10 cellular contexts compared by ENCODE assay signal in genomic region chr9:70868661-70869652, GRCh38.
A peak's percentile ranks its signal among the peaks of the same experiment; 100 is the strongest.
DNase-seq lines count a peak whose midpoint lies in the region; ATAC-seq and TF ChIP-seq lines count a peak whose summit lies in the region.
"Had no signal": no experiment of that assay in that cellular context is flagged by ENCODE, and none has a peak within 500 bp of the region (broad histone marks: within the 10 kb centered on the region; RNA-seq: fewer than 3 reads in every experiment).

No MANE protein-coding gene starts in this region.

- H3K27me3 ChIP-seq in skeletal muscle tissue (ENCODE audit: control insufficient read depth in 3 of 3, insufficient read depth in 3 of 3, low read length in 3 of 3): no peaks in the 10 kb centered on the region

- H3K27ac ChIP-seq in HEK293 (ENCODE audit: extremely low read depth, low read depth, low read length) (no peak overlapping the region; the same call in 1 of the 2 replicates), skeletal muscle tissue (ENCODE audit: low read depth, low read length) (no peak overlapping the region)

- H3K9ac ChIP-seq in skeletal muscle tissue (ENCODE audit: low read depth in 1 of 3, low read length in 3 of 3): peak overlapping the region in 2 of 3 donors; percentile 54 to 61

- H3K4me1 ChIP-seq in HEK293 (ENCODE audit: control insufficient read depth, insufficient read depth, low read length): 0 out of 2 replicates have a peak, but pooled peaks cover 2% of the 10 kb centered on the region
- peaks cover 0 to 3% (median 0%) of the 10 kb centered on the region in 3 donors for H3K4me1 ChIP-seq in skeletal muscle tissue (ENCODE audit: control insufficient read depth in 3 of 3, insufficient read depth in 3 of 3, low read length in 3 of 3)

- H3K9me3 ChIP-seq in HEK293 (ENCODE audit: control insufficient read depth, insufficient read depth, low read depth, low read length): no peaks in the 10 kb centered on the region
- H3K9me3 ChIP-seq in skeletal muscle tissue (ENCODE audit: control insufficient read depth in 3 of 3, low read length in 3 of 3): no peaks in the 10 kb centered on the region

- H3K36me3 ChIP-seq in HEK293 (ENCODE audit: control insufficient read depth in 2 of 2, insufficient read depth in 1 of 2, low read length in 2 of 2) (no peaks in the 10 kb centered on the region), skeletal muscle tissue (ENCODE audit: control insufficient read depth in 3 of 3, insufficient read depth in 3 of 3, low read length in 3 of 3) (no peaks in the 10 kb centered on the region)

- ATAC-seq in HG03469 (IDR thresholded peaks at IDR 0.05; ENCODE audit: unreplicated experiment) (no peak), HG03135 (IDR thresholded peaks at IDR 0.05; ENCODE audit: unreplicated experiment) (no peak)

- CTCF ChIA-PET in HEK293 (lab: Yijun Ruan, JAX): interaction anchor here (0.7 kb wide), 1 partner anchor 56 kb away, joined by 4 read pairs; no protein-coding TSS in a partner anchor

- POLR2A ChIA-PET in HEK293 (lab: Yijun Ruan, JAX): interaction anchor here (0.6 kb wide), 1 partner anchor 391 kb away, joined by 3 read pairs; no protein-coding TSS in a partner anchor

- DNase-seq in cerebellar cortex (ENCODE audit: low spot score) (peak; percentile 27), kidney tubule cell (ENCODE audit: low spot score) (peak; percentile 53), AG20443 (ENCODE audit: low spot score) (no peak)
- no peak for DNase-seq in activated naive CD4-positive, alpha-beta T cell (lab: John Stamatoyannopoulos, UW)
- DNase-seq: glutamatergic neuron, NCI-H1105 treated with DMSO at 0.1 percent for 48 hours had no signal

- H3K4me3 ChIP-seq in HEK293 (ENCODE audit: low read depth, low read length) (no peak overlapping the region), skeletal muscle tissue (ENCODE audit: low read length in 3 of 3) (peak overlapping the region; percentile 53 to 70 (median 55))

- no peak for TF ChIP-seq CTCF in HEK293 (tag by site-specific recombination; IDR thresholded peaks at IDR 0.05)

TF ChIP-seq in HEK293, 187 proteins besides CTCF, POLR2A, EP300 and RAD21:
- peak; percentile 63 for TF ChIP-seq SCRT2 (tag by site-specific recombination; IDR thresholded peaks at IDR 0.05)
- no peak for TF ChIP-seq KLF9 (tag by site-specific recombination; IDR thresholded peaks at IDR 0.05; ENCODE audit: low read depth)
- peak; percentile 64 for TF ChIP-seq ZNF341 (tag by site-specific recombination; IDR thresholded peaks at IDR 0.05; ENCODE audit: low read depth)
- TF ChIP-seq ZNF335 (tag by site-specific recombination; conservative IDR thresholded peaks at IDR 0.05): peak; percentile 31; the same call in 1 of the 2 replicates
- peak; percentile 49; the same call in 1 of the 2 replicates for TF ChIP-seq TRIM28 (IDR thresholded peaks at IDR 0.05; ENCODE audit: borderline replicate concordance, low read length)
- peak; percentile 20; the same call in 1 of the 2 replicates for TF ChIP-seq FEZF1 (tag by site-specific recombination; IDR thresholded peaks at IDR 0.05)
- TF ChIP-seq PRDM10 (tag by site-specific recombination; IDR thresholded peaks at IDR 0.05): 0 out of 2 replicates have a peak, but pooled peaks have one; percentile 14
- TF ChIP-seq ZBTB11 (tag by site-specific recombination; conservative IDR thresholded peaks at IDR 0.05; ENCODE audit: low read depth): 0 out of 2 replicates have a peak, but pooled peaks have one; percentile 22
- no peak for TF ChIP-seq ZNF645 (tag by site-specific recombination; IDR thresholded peaks at IDR 0.05)

Comparison
In these comparisons a context has a peak if more than half of its experiments do, and no peak if none do; other contexts are left out.
1. DNase-seq: peak in cerebellar cortex (single experiment) and kidney tubule cell (single experiment); none in AG20443 (single experiment) and activated naive CD4-positive, alpha-beta T cell (0 of 4).